ENCODE assay signal across 2 cellular contexts in genomic region chr2:65475000-65475399, GRCh38.
TF ChIP-seq lines count a peak whose summit lies in the region.

No MANE protein-coding gene starts in this region.

TF ChIP-seq in HCT116, 20 proteins besides CTCF, POLR2A, EP300 and RAD21:
- TF ChIP-seq, protein P1, sequence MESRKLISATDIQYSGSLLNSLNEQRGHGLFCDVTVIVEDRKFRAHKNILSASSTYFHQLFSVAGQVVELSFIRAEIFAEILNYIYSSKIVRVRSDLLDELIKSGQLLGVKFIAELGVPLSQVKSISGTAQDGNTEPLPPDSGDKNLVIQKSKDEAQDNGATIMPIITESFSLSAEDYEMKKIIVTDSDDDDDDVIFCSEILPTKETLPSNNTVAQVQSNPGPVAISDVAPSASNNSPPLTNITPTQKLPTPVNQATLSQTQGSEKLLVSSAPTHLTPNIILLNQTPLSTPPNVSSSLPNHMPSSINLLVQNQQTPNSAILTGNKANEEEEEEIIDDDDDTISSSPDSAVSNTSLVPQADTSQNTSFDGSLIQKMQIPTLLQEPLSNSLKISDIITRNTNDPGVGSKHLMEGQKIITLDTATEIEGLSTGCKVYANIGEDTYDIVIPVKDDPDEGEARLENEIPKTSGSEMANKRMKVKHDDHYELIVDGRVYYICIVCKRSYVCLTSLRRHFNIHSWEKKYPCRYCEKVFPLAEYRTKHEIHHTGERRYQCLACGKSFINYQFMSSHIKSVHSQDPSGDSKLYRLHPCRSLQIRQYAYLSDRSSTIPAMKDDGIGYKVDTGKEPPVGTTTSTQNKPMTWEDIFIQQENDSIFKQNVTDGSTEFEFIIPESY (IDR thresholded peaks at IDR 0.05; ENCODE audit: extremely low read depth, insufficient replicate concordance, low read length): no peak
- peak; percentile 49 for TF ChIP-seq ZNF274 (IDR thresholded peaks at IDR 0.05; ENCODE audit: low read depth, low read length)

TF ChIP-seq in K562, 482 proteins besides CTCF, POLR2A, EP300 and RAD21:
- TF ChIP-seq ZNF274 (IDR thresholded peaks at IDR 0.05; ENCODE audit: borderline replicate concordance, low read depth, low read length) (peak; percentile 56), OTX1 (CRISPR knock-in tag; IDR thresholded peaks at IDR 0.05) (no peak)
